1 cellular context compared by ENCODE assay signal in the genomic region with DNA sequence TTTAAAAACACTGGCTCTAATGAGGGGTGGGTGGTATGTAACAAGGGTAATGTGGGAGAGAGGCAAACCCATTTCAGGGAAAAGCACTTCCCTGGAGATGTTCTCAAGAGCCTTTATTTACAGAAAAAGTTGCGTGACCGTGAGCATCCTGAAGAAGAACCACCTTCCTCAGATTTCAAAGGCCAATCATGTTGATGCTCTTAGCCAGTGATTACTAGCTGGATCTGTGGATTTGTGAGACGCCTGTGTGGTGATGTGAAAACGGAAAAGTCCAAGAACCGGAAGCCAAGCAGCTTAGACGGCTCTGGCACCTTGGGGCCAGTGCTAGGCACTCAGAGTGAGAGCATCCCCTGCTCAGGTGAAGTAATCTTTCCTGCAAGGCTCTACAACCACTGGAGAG.
TF ChIP-seq lines count a peak whose summit lies in the region.

No MANE protein-coding gene starts in this region.

TF ChIP-seq in IMR-90, 13 proteins besides CTCF, POLR2A, EP300 and RAD21:
- TF ChIP-seq, protein P1, sequence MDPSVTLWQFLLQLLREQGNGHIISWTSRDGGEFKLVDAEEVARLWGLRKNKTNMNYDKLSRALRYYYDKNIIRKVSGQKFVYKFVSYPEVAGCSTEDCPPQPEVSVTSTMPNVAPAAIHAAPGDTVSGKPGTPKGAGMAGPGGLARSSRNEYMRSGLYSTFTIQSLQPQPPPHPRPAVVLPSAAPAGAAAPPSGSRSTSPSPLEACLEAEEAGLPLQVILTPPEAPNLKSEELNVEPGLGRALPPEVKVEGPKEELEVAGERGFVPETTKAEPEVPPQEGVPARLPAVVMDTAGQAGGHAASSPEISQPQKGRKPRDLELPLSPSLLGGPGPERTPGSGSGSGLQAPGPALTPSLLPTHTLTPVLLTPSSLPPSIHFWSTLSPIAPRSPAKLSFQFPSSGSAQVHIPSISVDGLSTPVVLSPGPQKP (IDR thresholded peaks at IDR 0.05; ENCODE audit: borderline replicate concordance, low read depth, low read length) = no peak
- TF ChIP-seq MAFK (IDR thresholded peaks at IDR 0.05; ENCODE audit: low read depth, low read length) (no peak), BHLHE40 (IDR thresholded peaks at IDR 0.05; ENCODE audit: low read depth, low read length) (no peak)
